1 cellular context compared by ENCODE assay signal in genomic region chr7:33043875-33044718, GRCh38.
TF ChIP-seq lines count a peak whose summit lies in the region.

No MANE protein-coding gene starts in this region.

TF ChIP-seq in HepG2, 621 proteins besides CTCF, POLR2A, EP300 and RAD21 (continued from another document and continues in another):
- TF ChIP-seq, protein P1, sequence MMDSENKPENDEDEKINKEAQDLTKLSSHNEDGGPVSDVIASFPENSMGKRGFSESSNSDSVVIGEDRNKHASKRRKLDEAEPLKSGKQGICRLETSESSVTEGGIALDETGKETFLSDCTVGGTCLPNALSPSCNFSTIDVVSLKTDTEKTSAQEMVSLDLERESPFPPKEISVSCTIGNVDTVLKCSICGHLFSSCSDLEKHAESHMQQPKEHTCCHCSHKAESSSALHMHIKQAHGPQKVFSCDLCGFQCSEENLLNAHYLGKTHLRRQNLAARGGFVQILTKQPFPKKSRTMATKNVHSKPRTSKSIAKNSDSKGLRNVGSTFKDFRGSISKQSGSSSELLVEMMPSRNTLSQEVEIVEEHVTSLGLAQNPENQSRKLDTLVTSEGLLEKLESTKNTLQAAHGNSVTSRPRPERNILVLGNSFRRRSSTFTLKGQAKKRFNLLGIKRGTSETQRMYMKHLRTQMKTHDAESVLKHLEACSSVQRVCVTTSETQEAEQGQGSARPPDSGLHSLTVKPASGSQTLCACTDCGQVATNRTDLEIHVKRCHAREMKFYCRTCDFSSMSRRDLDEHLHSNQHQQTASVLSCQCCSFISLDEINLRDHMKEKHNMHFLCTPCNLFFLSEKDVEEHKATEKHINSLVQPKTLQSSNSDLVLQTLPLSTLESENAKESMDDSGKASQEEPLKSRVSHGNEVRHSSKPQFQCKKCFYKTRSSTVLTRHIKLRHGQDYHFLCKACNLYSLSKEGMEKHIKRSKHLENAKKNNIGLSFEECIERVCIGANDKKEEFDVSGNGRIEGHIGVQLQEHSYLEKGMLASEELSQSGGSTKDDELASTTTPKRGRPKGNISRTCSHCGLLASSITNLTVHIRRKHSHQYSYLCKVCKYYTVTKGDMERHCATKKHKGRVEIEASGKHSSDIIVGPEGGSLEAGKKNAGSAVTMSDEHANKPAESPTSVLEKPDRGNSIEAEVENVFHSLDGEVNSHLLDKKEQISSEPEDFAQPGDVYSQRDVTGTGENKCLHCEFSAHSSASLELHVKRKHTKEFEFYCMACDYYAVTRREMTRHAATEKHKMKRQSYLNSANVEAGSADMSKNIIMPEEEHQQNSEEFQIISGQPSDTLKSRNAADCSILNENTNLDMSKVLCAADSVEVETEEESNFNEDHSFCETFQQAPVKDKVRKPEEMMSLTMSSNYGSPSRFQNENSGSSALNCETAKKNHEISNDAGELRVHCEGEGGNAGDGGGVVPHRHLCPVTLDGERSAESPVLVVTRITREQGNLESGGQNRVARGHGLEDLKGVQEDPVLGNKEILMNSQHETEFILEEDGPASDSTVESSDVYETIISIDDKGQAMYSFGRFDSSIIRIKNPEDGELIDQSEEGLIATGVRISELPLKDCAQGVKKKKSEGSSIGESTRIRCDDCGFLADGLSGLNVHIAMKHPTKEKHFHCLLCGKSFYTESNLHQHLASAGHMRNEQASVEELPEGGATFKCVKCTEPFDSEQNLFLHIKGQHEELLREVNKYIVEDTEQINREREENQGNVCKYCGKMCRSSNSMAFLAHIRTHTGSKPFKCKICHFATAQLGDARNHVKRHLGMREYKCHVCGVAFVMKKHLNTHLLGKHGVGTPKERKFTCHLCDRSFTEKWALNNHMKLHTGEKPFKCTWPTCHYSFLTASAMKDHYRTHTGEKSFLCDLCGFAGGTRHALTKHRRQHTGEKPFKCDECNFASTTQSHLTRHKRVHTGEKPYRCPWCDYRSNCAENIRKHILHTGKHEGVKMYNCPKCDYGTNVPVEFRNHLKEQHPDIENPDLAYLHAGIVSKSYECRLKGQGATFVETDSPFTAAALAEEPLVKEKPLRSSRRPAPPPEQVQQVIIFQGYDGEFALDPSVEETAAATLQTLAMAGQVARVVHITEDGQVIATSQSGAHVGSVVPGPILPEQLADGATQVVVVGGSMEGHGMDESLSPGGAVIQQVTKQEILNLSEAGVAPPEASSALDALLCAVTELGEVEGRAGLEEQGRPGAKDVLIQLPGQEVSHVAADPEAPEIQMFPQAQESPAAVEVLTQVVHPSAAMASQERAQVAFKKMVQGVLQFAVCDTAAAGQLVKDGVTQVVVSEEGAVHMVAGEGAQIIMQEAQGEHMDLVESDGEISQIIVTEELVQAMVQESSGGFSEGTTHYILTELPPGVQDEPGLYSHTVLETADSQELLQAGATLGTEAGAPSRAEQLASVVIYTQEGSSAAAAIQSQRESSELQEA (CRISPR knock-in tag; IDR thresholded peaks at IDR 0.05; ENCODE audit: not compliant biosample characterization) = no peak
- peak; percentile 94 for TF ChIP-seq HNF4G (IDR thresholded peaks at IDR 0.05; ENCODE audit: borderline replicate concordance, low read depth, low read length)
- TF ChIP-seq HNF4G (CRISPR knock-in tag; IDR thresholded peaks at IDR 0.05; ENCODE audit: borderline replicate concordance, low read depth) = no peak
- TF ChIP-seq ZNF24 (IDR thresholded peaks at IDR 0.05) = no peak
- no peak for TF ChIP-seq ZNF33B (CRISPR knock-in tag; IDR thresholded peaks at IDR 0.05)
- no peak for TF ChIP-seq GMEB1 (CRISPR knock-in tag; IDR thresholded peaks at IDR 0.05; ENCODE audit: borderline replicate concordance)
- no peak for TF ChIP-seq JDP2 (CRISPR knock-in tag; IDR thresholded peaks at IDR 0.05; ENCODE audit: borderline replicate concordance)
- TF ChIP-seq ZNF510 (CRISPR knock-in tag; IDR thresholded peaks at IDR 0.05; ENCODE audit: low read depth) = no peak
- peak; percentile 47; the same call in 1 of the 2 replicates for TF ChIP-seq ZNF614 (CRISPR knock-in tag; IDR thresholded peaks at IDR 0.05; ENCODE audit: borderline replicate concordance)
- no peak for TF ChIP-seq U2AF1 (optimal IDR thresholded peaks at IDR 0.05; ENCODE audit: low read depth, low read length)
- no peak for TF ChIP-seq GPBP1L1 (CRISPR knock-in tag; IDR thresholded peaks at IDR 0.05)
- TF ChIP-seq ZSCAN9 (CRISPR knock-in tag; IDR thresholded peaks at IDR 0.05; ENCODE audit: borderline replicate concordance) = no peak
- no peak for TF ChIP-seq ARNT (IDR thresholded peaks at IDR 0.05)
- TF ChIP-seq, protein P2, sequence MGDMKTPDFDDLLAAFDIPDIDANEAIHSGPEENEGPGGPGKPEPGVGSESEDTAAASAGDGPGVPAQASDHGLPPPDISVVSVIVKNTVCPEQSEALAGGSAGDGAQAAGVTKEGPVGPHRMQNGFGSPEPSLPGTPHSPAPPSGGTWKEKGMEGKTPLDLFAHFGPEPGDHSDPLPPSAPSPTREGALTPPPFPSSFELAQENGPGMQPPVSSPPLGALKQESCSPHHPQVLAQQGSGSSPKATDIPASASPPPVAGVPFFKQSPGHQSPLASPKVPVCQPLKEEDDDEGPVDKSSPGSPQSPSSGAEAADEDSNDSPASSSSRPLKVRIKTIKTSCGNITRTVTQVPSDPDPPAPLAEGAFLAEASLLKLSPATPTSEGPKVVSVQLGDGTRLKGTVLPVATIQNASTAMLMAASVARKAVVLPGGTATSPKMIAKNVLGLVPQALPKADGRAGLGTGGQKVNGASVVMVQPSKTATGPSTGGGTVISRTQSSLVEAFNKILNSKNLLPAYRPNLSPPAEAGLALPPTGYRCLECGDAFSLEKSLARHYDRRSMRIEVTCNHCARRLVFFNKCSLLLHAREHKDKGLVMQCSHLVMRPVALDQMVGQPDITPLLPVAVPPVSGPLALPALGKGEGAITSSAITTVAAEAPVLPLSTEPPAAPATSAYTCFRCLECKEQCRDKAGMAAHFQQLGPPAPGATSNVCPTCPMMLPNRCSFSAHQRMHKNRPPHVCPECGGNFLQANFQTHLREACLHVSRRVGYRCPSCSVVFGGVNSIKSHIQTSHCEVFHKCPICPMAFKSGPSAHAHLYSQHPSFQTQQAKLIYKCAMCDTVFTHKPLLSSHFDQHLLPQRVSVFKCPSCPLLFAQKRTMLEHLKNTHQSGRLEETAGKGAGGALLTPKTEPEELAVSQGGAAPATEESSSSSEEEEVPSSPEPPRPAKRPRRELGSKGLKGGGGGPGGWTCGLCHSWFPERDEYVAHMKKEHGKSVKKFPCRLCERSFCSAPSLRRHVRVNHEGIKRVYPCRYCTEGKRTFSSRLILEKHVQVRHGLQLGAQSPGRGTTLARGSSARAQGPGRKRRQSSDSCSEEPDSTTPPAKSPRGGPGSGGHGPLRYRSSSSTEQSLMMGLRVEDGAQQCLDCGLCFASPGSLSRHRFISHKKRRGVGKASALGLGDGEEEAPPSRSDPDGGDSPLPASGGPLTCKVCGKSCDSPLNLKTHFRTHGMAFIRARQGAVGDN (CRISPR knock-in tag; IDR thresholded peaks at IDR 0.05) = no peak
- TF ChIP-seq SAP130 (CRISPR knock-in tag; IDR thresholded peaks at IDR 0.05; ENCODE audit: low read depth) = peak; percentile 62; the same call in 1 of the 2 replicates
- TF ChIP-seq, protein P3, sequence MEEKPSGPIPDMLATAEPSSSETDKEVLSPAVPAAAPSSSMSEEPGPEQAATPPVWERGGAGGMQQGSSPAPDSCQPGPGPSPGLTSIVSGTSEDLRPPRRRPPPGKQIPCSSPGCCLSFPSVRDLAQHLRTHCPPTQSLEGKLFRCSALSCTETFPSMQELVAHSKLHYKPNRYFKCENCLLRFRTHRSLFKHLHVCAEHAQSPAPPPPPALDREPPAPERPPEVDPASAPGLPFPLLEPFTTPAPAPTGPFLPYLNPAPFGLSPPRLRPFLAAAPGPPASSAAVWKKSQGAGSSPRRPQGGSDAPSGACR (CRISPR knock-in tag; IDR thresholded peaks at IDR 0.05) = no peak
- no peak for TF ChIP-seq ZNF772 (CRISPR knock-in tag; IDR thresholded peaks at IDR 0.05)
- no peak for TF ChIP-seq ZFP62 (CRISPR knock-in tag; IDR thresholded peaks at IDR 0.05)
- TF ChIP-seq, protein P4, sequence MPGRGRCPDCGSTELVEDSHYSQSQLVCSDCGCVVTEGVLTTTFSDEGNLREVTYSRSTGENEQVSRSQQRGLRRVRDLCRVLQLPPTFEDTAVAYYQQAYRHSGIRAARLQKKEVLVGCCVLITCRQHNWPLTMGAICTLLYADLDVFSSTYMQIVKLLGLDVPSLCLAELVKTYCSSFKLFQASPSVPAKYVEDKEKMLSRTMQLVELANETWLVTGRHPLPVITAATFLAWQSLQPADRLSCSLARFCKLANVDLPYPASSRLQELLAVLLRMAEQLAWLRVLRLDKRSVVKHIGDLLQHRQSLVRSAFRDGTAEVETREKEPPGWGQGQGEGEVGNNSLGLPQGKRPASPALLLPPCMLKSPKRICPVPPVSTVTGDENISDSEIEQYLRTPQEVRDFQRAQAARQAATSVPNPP (CRISPR knock-in tag; IDR thresholded peaks at IDR 0.05) = no peak
- TF ChIP-seq, protein P5, sequence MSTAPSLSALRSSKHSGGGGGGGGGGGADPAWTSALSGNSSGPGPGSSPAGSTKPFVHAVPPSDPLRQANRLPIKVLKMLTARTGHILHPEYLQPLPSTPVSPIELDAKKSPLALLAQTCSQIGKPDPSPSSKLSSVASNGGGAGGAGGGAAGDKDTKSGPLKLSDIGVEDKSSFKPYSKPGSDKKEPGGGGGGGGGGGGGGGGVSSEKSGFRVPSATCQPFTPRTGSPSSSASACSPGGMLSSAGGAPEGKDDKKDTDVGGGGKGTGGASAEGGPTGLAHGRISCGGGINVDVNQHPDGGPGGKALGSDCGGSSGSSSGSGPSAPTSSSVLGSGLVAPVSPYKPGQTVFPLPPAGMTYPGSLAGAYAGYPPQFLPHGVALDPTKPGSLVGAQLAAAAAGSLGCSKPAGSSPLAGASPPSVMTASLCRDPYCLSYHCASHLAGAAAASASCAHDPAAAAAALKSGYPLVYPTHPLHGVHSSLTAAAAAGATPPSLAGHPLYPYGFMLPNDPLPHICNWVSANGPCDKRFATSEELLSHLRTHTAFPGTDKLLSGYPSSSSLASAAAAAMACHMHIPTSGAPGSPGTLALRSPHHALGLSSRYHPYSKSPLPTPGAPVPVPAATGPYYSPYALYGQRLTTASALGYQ (CRISPR knock-in tag; IDR thresholded peaks at IDR 0.05) = no peak
- TF ChIP-seq, protein P6, sequence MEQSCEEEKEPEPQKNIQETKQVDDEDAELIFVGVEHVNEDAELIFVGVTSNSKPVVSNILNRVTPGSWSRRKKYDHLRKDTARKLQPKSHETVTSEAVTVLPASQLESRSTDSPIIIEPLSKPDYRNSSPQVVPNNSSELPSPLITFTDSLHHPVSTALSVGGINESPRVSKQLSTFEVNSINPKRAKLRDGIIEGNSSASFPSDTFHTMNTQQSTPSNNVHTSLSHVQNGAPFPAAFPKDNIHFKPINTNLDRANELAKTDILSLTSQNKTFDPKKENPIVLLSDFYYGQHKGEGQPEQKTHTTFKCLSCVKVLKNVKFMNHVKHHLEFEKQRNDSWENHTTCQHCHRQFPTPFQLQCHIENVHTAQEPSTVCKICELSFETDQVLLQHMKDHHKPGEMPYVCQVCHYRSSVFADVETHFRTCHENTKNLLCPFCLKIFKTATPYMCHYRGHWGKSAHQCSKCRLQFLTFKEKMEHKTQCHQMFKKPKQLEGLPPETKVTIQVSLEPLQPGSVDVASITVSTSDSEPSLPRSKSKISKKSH (CRISPR knock-in tag; IDR thresholded peaks at IDR 0.05; ENCODE audit: borderline replicate concordance) = no peak
- TF ChIP-seq, protein P7, sequence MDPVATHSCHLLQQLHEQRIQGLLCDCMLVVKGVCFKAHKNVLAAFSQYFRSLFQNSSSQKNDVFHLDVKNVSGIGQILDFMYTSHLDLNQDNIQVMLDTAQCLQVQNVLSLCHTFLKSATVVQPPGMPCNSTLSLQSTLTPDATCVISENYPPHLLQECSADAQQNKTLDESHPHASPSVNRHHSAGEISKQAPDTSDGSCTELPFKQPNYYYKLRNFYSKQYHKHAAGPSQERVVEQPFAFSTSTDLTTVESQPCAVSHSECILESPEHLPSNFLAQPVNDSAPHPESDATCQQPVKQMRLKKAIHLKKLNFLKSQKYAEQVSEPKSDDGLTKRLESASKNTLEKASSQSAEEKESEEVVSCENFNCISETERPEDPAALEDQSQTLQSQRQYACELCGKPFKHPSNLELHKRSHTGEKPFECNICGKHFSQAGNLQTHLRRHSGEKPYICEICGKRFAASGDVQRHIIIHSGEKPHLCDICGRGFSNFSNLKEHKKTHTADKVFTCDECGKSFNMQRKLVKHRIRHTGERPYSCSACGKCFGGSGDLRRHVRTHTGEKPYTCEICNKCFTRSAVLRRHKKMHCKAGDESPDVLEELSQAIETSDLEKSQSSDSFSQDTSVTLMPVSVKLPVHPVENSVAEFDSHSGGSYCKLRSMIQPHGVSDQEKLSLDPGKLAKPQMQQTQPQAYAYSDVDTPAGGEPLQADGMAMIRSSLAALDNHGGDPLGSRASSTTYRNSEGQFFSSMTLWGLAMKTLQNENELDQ (CRISPR knock-in tag; IDR thresholded peaks at IDR 0.05; ENCODE audit: borderline replicate concordance) = no peak
- TF ChIP-seq FOXA1 (IDR thresholded peaks at IDR 0.05) = no peak
- peak; percentile 74 for TF ChIP-seq FOXA1 (CRISPR knock-in tag; IDR thresholded peaks at IDR 0.05)
- peak; percentile 99 for TF ChIP-seq ASH2L (IDR thresholded peaks at IDR 0.05; ENCODE audit: insufficient read length, low read depth, low read length)
- TF ChIP-seq RBFOX2 (IDR thresholded peaks at IDR 0.05; ENCODE audit: low read depth, low read length) = no peak
- TF ChIP-seq KLF11 (CRISPR knock-in tag; IDR thresholded peaks at IDR 0.05) = no peak; the same call in 1 of the 2 replicates
- peak; percentile 99 for TF ChIP-seq ARID3A (IDR thresholded peaks at IDR 0.05; ENCODE audit: low read depth, low read length)
